ENCODE assay signal across 15 cellular contexts in genomic region chr20:50374541-50375078, GRCh38.
A peak's percentile ranks its signal among the peaks of the same experiment; 100 is the strongest.
DNase-seq lines count a peak whose midpoint lies in the region; ATAC-seq, FAIRE-seq and TF ChIP-seq lines count a peak whose summit lies in the region.
"Had no signal": no experiment of that assay in that cellular context is flagged by ENCODE, and none has a peak within 500 bp of the region (broad histone marks: within the 10 kb centered on the region; RNA-seq: fewer than 3 reads in every experiment).

No MANE protein-coding gene starts in this region.

- TF ChIP-seq EP300 in HepG2 (IDR thresholded peaks at IDR 0.05; ENCODE audit: low read depth in 2 of 2, low read length in 2 of 2) (no peak), HepG2 (CRISPR knock-in tag; IDR thresholded peaks at IDR 0.05; ENCODE audit: borderline replicate concordance) (no peak), K562 (IDR thresholded peaks at IDR 0.05; ENCODE audit: low read length) (no peak)

- H3K79me2 ChIP-seq in HepG2 (ENCODE audit: insufficient read depth, low read length) (no peaks in the 10 kb centered on the region), K562 (ENCODE audit: control insufficient read depth, insufficient read depth, low read length) (no peaks in the 10 kb centered on the region), smooth muscle cell (ENCODE audit: low read depth) (no peaks in the 10 kb centered on the region)

- 0 out of 2 replicates have a peak overlapping the region, but pooled peaks have one; percentile 48 for H2AK5ac ChIP-seq in IMR-90 (ENCODE audit: low read depth, low read length)

- peaks cover 0 to 2% of the 10 kb centered on the region in 2 experiments; a peak in 1 of 4 replicates for H3K79me1 ChIP-seq in IMR-90 (ENCODE audit: low read depth in 1 of 2, low read length in 2 of 2)

- no peak overlapping the region for H4K5ac ChIP-seq in IMR-90 (ENCODE audit: low read depth, low read length)

- no peak for FAIRE-seq in HepG2 (lab: Jason Lieb, UNC)
- no peak for FAIRE-seq in K562 (lab: Jason Lieb, UNC)
- FAIRE-seq: GM12878 had no signal

- POLR2A ChIA-PET in HepG2 (lab: Yijun Ruan, JAX) = interaction anchor here (0.7 to 1.2 kb wide), 3 partner anchors 25 to 185 kb away, joined by 3 read pairs; no protein-coding TSS in a partner anchor
- POLR2A ChIA-PET in IMR-90 (lab: Charles Lee; ENCODE audit: unreplicated experiment) = no interaction called here
- POLR2A ChIA-PET in K562 (lab: Yijun Ruan, JAX) = no interaction called here

- no peak overlapping the region for H2BK5ac ChIP-seq in IMR-90 (ENCODE audit: low read depth, low read length, poor library complexity, severe bottlenecking)

- no peak overlapping the region for H3K56ac ChIP-seq in IMR-90 (ENCODE audit: extremely low read depth, insufficient read depth, low read length)

- H2BK20ac ChIP-seq in IMR-90 (ENCODE audit: low read depth, low read length) = no peak overlapping the region

- CTCF ChIA-PET in HepG2 (lab: Yijun Ruan, JAX; ENCODE audit: low intra/inter-chr PET ratio, low total read pairs) = no interaction called here
- CTCF ChIA-PET in IMR-90 (lab: Yijun Ruan, JAX) = interaction anchor here (0.6 kb wide), 1 partner anchor 496 kb away, joined by 6 read pairs; no protein-coding TSS in a partner anchor
- CTCF ChIA-PET in K562 (lab: Yijun Ruan, JAX; ENCODE audit: low intra/inter-chr PET ratio) = no interaction called here

- intact Hi-C loops in HepG2 (cut with micrococcal nuclease; ENCODE audit: unreplicated experiment) (no loop called here), right lobe of liver (cut with DNase I) (loop anchor here in 1 of 2 donors (10.0 kb wide), 1 partner anchor 60 kb away; no protein-coding TSS in a partner anchor), IMR-90 (cut with micrococcal nuclease) (no loop called here), K562 (cut with micrococcal nuclease) (no loop called here)

- no peak overlapping the region for H3K18ac ChIP-seq in IMR-90 (ENCODE audit: low read depth, low read length)

- ATAC-seq in HepG2 (no peak), right lobe of liver (no peak), IMR-90 (ENCODE audit: low read depth) (no peak), K562 (no peak)
- ATAC-seq: GM12878 had no signal

- H2AK9ac ChIP-seq in IMR-90 (replicated peaks; ENCODE audit: low read depth, low read length, poor library complexity) = no peak overlapping the region

- H3K23ac ChIP-seq in IMR-90 (ENCODE audit: low read depth, low read length) = no peak overlapping the region

- H3K4me2 ChIP-seq in HepG2 (ENCODE audit: low read depth, low read length) = no peak overlapping the region
- H3K4me2 ChIP-seq in IMR-90 (ENCODE audit: low read depth, low read length) = no peak overlapping the region
- no peak overlapping the region for H3K4me2 ChIP-seq in K562 (ENCODE audit: insufficient read depth, low read length)
- H3K4me2 ChIP-seq in smooth muscle cell = no peak overlapping the region
- H3K4me2 ChIP-seq: BLaER1 had no signal

- H2BK120ac ChIP-seq in IMR-90 (ENCODE audit: low read depth, low read length) = no peak overlapping the region

- TF ChIP-seq RAD21 in HepG2 (CRISPR knock-in tag; IDR thresholded peaks at IDR 0.05) (no peak), IMR-90 (IDR thresholded peaks at IDR 0.05; ENCODE audit: low read length) (no peak), K562 (CRISPR knock-in tag; conservative IDR thresholded peaks at IDR 0.05 in 1 of 2, IDR thresholded peaks at IDR 0.05 in 1 of 2) (no peak)

- no peak overlapping the region for H3K9ac ChIP-seq in HepG2 (ENCODE audit: insufficient read depth, low read depth, low read length)
- H3K9ac ChIP-seq in IMR-90 (ENCODE audit: low read depth, low read length) = no peak overlapping the region
- no peak overlapping the region for H3K9ac ChIP-seq in K562 (ENCODE audit: insufficient read depth in 1 of 2, low read depth in 2 of 2, low read length in 2 of 2)
- no peak overlapping the region for H3K9ac ChIP-seq in smooth muscle cell (ENCODE audit: low read depth)
- H3K9ac ChIP-seq: BLaER1 had no signal

- 54% methylated on average over 4 of the region's 4 CpGs for WGBS in HepG2 (ENCODE audit: low lambda C conversion rate)
- 100% methylated on average over 1 of the region's 4 CpGs for WGBS in right lobe of liver (ENCODE audit: insufficient coverage, low coverage, low lambda C conversion rate, missing lambda C conversion rate)
- WGBS in IMR-90 (ENCODE audit: extremely low coverage in 2 of 2, insufficient read length in 1 of 2), 2 experiments = 89% methylated on average over 1 of the region's 4 CpGs; no CpG with 5 or more reads in 1 of the 2 experiments
- 14% methylated on average over 4 of the region's 4 CpGs for WGBS in K562 (ENCODE audit: insufficient coverage, low coverage, missing lambda C conversion rate)
- WGBS in smooth muscle cell (ENCODE audit: low lambda C conversion rate) = 83% methylated on average over 4 of the region's 4 CpGs

- dilution Hi-C loops in IMR-90 (cut with HindIII; ENCODE audit: low sequenced_read_pairs, unreplicated experiment) = no loop called here

- DNase-seq in HepG2 (ENCODE audit: low spot score) (no peak), right lobe of liver (no peak), IMR-90 (no peak), K562 (ENCODE audit: extremely low read depth in 1 of 4, low spot score in 3 of 4) (no peak), smooth muscle cell (lab: John Stamatoyannopoulos, UW; ENCODE audit: unreplicated experiment) (no peak), pons (ENCODE audit: low spot score) (no peak), coronary artery (ENCODE audit: low spot score) (no peak)
- DNase-seq: CD4-positive, alpha-beta memory T cell; DND-41; GOT3; H7; KBM-7 had no signal

- no peaks in the 10 kb centered on the region for H4K20me1 ChIP-seq in HepG2 (ENCODE audit: insufficient read depth, low read length)
- no peaks in the 10 kb centered on the region for H4K20me1 ChIP-seq in IMR-90 (ENCODE audit: insufficient read depth, low read length)
- H4K20me1 ChIP-seq in K562 (replicated peaks; ENCODE audit: control insufficient read depth, insufficient read depth, low read length) = no peaks in the 10 kb centered on the region
- H4K20me1 ChIP-seq in smooth muscle cell (ENCODE audit: low read depth) = no peaks in the 10 kb centered on the region
- H4K20me1 ChIP-seq: BLaER1 had no signal

- H4K8ac ChIP-seq in IMR-90 (ENCODE audit: low read depth in 2 of 2, low read length in 2 of 2) = no peak overlapping the region

- no peak overlapping the region for H4K91ac ChIP-seq in IMR-90 (ENCODE audit: insufficient read depth, low read depth, low read length)

- H3K27me3 ChIP-seq in HepG2 (ENCODE audit: control insufficient read depth in 1 of 2, insufficient read depth in 2 of 2, low read length in 2 of 2) (no peaks in the 10 kb centered on the region), right lobe of liver (no peaks in the 10 kb centered on the region), IMR-90 (ENCODE audit: control insufficient read depth, insufficient read depth, low read length) (no peaks in the 10 kb centered on the region), K562 (ENCODE audit: control insufficient read depth in 2 of 2, insufficient read depth in 2 of 2, low read length in 2 of 2) (peaks cover 0 to 5% of the 10 kb centered on the region in 2 experiments; a peak in 1 of 5 replicates), smooth muscle cell (ENCODE audit: low read depth) (no peaks in the 10 kb centered on the region)
- H3K27me3 ChIP-seq: BLaER1 had no signal

- H3K36me3 ChIP-seq in HepG2 (replicated peaks in 1 of 2; ENCODE audit: control insufficient read depth in 1 of 2, insufficient read depth in 2 of 2, low read length in 2 of 2) (no peaks in the 10 kb centered on the region), right lobe of liver (no peaks in the 10 kb centered on the region), IMR-90 (ENCODE audit: control insufficient read depth, insufficient read depth, low read length) (no peaks in the 10 kb centered on the region), K562 (ENCODE audit: control insufficient read depth, insufficient read depth, low read length) (no peaks in the 10 kb centered on the region), smooth muscle cell (ENCODE audit: low read depth) (no peaks in the 10 kb centered on the region)
- H3K36me3 ChIP-seq: BLaER1 had no signal

- in situ Hi-C loops in HepG2 (cut with HindIII; ENCODE audit: extremely low pct_ligation_motif_present, low pct_unique_long_range_greater_than_20kb) = no loop called here
- in situ Hi-C loops in IMR-90 (cut with MboI; ENCODE audit: low sequenced_read_pairs) = no loop called here
- in situ Hi-C loops in K562 (cut with MboI) = no loop called here

- no peak overlapping the region for H2BK15ac ChIP-seq in IMR-90 (ENCODE audit: low read depth, low read length)

- BruUV-seq in HepG2 (replicated peaks; lab: Mats Ljungman, UMichigan) = no TSS peak
- BruUV-seq in IMR-90 (replicated peaks; lab: Mats Ljungman, UMichigan) = no TSS peak
- BruUV-seq in K562 (replicated peaks; lab: Mats Ljungman, UMichigan) = no TSS peak

- no peaks in the 10 kb centered on the region for H3F3A ChIP-seq in smooth muscle cell (ENCODE audit: low read depth)

- no peak overlapping the region for H3K14ac ChIP-seq in IMR-90 (replicated peaks; ENCODE audit: low read depth, low read length)

- H3K27ac ChIP-seq in HepG2 (ENCODE audit: extremely low read length, insufficient read depth, low read length) (no peak overlapping the region), right lobe of liver (no peak overlapping the region), IMR-90 (ENCODE audit: insufficient read depth, low read length) (no peak overlapping the region), K562 (ENCODE audit: extremely low read depth, low read depth, low read length) (no peak overlapping the region), smooth muscle cell (ENCODE audit: low read depth) (no peak overlapping the region), coronary artery (no peak overlapping the region)
- H3K27ac ChIP-seq: 22Rv1, BLaER1 had no signal

- H3K4me1 ChIP-seq in HepG2 (ENCODE audit: insufficient read depth, low read length) (peaks cover 82% of the 10 kb centered on the region), right lobe of liver (peaks cover 0 to 27% (median 6%) of the 10 kb centered on the region in 4 donors), IMR-90 (ENCODE audit: control insufficient read depth, insufficient read depth, low read length) (peaks cover 18% of the 10 kb centered on the region), K562 (replicated peaks in 1 of 2; ENCODE audit: control insufficient read depth in 2 of 2, insufficient read depth in 2 of 2, low read length in 2 of 2) (peaks cover 3 to 22% of the 10 kb centered on the region in 2 experiments), smooth muscle cell (ENCODE audit: low read depth) (no peaks in the 10 kb centered on the region)

- H2AFZ ChIP-seq in HepG2 (ENCODE audit: low read length) (no peak overlapping the region), IMR-90 (replicated peaks; ENCODE audit: low read length, poor library complexity) (no peak overlapping the region), K562 (ENCODE audit: low read depth, low read length) (no peak overlapping the region), smooth muscle cell (ENCODE audit: low read depth) (no peak overlapping the region)

- H3K9me1 ChIP-seq in IMR-90 (ENCODE audit: insufficient read depth, low read length) = no peaks in the 10 kb centered on the region
- H3K9me1 ChIP-seq in K562 (ENCODE audit: control insufficient read depth, insufficient read depth, low read length) = no peaks in the 10 kb centered on the region

- TF ChIP-seq POLR2A in HepG2 (IDR thresholded peaks at IDR 0.05; ENCODE audit: insufficient read depth in 1 of 2, low read depth in 2 of 2, low read length in 2 of 2) (no peak), right lobe of liver (IDR thresholded peaks at IDR 0.05) (no peak), IMR-90 (IDR thresholded peaks at IDR 0.05; ENCODE audit: low read depth, low read length) (no peak), K562 (conservative IDR thresholded peaks at IDR 0.05) (no peak)

- no peak overlapping the region for H3K4ac ChIP-seq in IMR-90 (ENCODE audit: low read depth, low read length)

- H3K4me3 ChIP-seq in HepG2 (replicated peaks in 1 of 3; ENCODE audit: insufficient read depth in 1 of 3, low read depth in 2 of 3, low read length in 3 of 3) (no peak overlapping the region), right lobe of liver (no peak overlapping the region), IMR-90 (ENCODE audit: insufficient read depth, low read depth, low read length) (no peak overlapping the region), K562 (no peak overlapping the region), smooth muscle cell (no peak overlapping the region), coronary artery (no peak overlapping the region)
- H3K4me3 ChIP-seq: BLaER1, GM12878 had no signal

- no peaks in the 10 kb centered on the region for H3K9me3 ChIP-seq in HepG2 (ENCODE audit: low read length)
- H3K9me3 ChIP-seq in right lobe of liver = no peaks in the 10 kb centered on the region
- H3K9me3 ChIP-seq in IMR-90 (ENCODE audit: control insufficient read depth, insufficient read depth, low read length) = no peaks in the 10 kb centered on the region
- no peaks in the 10 kb centered on the region for H3K9me3 ChIP-seq in K562 (replicated peaks; ENCODE audit: control insufficient read depth, insufficient read depth, low read depth, low read length)
- H3K9me3 ChIP-seq in smooth muscle cell (replicated peaks; ENCODE audit: low read depth) = no peaks in the 10 kb centered on the region
- H3K9me3 ChIP-seq: BLaER1 had no signal

- TF ChIP-seq CTCF in HepG2 (CRISPR knock-in tag; IDR thresholded peaks at IDR 0.05) (no peak), right lobe of liver (IDR thresholded peaks at IDR 0.05) (no peak), IMR-90 (conservative IDR thresholded peaks at IDR 0.05; ENCODE audit: low read depth, low read length) (no peak), K562 (IDR thresholded peaks at IDR 0.05 in 2 of 3, conservative IDR thresholded peaks at IDR 0.05 in 1 of 3; ENCODE audit: insufficient read depth in 2 of 3, low read depth in 1 of 3, low read length in 3 of 3) (0 out of 6 replicates have a peak, but pooled peaks of 1 of the 3 experiments have one; percentile 9), smooth muscle cell (IDR thresholded peaks at IDR 0.05; ENCODE audit: borderline replicate concordance, insufficient read depth, poor library complexity, severe bottlenecking) (no peak), coronary artery (IDR thresholded peaks at IDR 0.05) (no peak)

Comparison
In these comparisons a context has a peak if more than half of its experiments do, and no peak if none do; other contexts are left out.
1. Of the 241 proteins assayed by ChIP-seq in both HepG2 and K562: peak only in HepG2: CHD4, ZFP91 and ZNF280B; only in K562: ZFP36; in both: ADNP; in neither: 235; mixed calls (peak in some experiments, not most) for 1.